In the genomic region with DNA sequence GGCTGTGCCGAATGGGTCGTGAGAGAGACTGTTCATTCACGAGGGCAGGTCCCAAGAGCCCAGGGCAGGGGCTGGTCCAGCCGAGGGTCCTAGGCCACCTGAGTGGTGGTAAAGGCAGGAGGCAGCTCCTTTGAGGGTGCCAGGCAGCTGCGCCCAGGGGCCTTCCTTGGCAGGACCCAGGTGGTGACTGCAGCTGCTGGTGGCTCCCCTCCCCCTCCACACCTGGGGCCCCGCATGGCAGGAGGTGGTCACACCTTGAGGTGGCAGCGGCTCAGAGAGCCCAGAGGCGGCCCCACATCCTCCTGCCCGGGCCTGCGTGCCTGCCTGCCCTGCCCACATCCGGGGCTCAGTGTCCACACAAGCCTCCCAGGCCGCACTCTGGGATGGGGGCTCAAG, we compare ENCODE assay signal across 21 cellular contexts. TPM values are rescaled to one million over a fixed set of nuclear protein-coding genes. Genes with fewer than 3 reads are reported as not detected.
DNase-seq lines count a peak whose midpoint lies in the region; ATAC-seq, FAIRE-seq and TF ChIP-seq lines count a peak whose summit lies in the region.
"Had no signal": no experiment of that assay in that cellular context is flagged by ENCODE, and none has a peak within 500 bp of the region (broad histone marks: within the 10 kb centered on the region; RNA-seq: fewer than 3 reads in every experiment).

No MANE protein-coding gene starts in this region.

- ATAC-seq in natural killer cell (no peak), right lobe of liver (no peak)
- no peak for ATAC-seq in natural killer cell treated with Interleukin-12 subunit alpha and Interleukin-12 subunit beta and Interleukin-15 and Interleukin-18, amount 100 ng/mL, for 72 hours
- ATAC-seq: CD8-positive, alpha-beta T cell; SK-N-SH treated with all-trans-retinoic acid at 6 μM for 48 hours had no signal

- in situ Hi-C loops in HAP-1 (cut with MboI; ENCODE audit: low sequenced_read_pairs): no loop called here

- peaks cover 20% of the 10 kb centered on the region for H3K36me3 ChIP-seq in bronchial epithelial cell (ENCODE audit: control insufficient read depth, insufficient read depth, low read length)
- no peaks in the 10 kb centered on the region for H3K36me3 ChIP-seq in right lobe of liver
- H3K36me3 ChIP-seq in HAP-1 (replicated peaks): no peaks in the 10 kb centered on the region

- no peak overlapping the region for H3K27ac Mint-ChIP-seq in natural killer cell
- no peak overlapping the region for H3K27ac Mint-ChIP-seq in natural killer cell treated with Interleukin-12 subunit alpha and Interleukin-12 subunit beta and Interleukin-15 and Interleukin-18, amount 100 ng/mL, for 72 hours
- H3K27ac Mint-ChIP-seq: CD8-positive, alpha-beta T cell; T-cell had no signal

- peak overlapping the region; percentile 42 for H3K4me3 Mint-ChIP-seq in natural killer cell
- no peak overlapping the region for H3K4me3 Mint-ChIP-seq in natural killer cell treated with Interleukin-12 subunit alpha and Interleukin-12 subunit beta and Interleukin-15 and Interleukin-18, amount 100 ng/mL, for 72 hours
- H3K4me3 Mint-ChIP-seq: CD8-positive, alpha-beta T cell; T-cell had no signal

- DNase-seq in natural killer cell: no peak
- no peak for DNase-seq in natural killer cell treated with Interleukin-12 subunit alpha and Interleukin-12 subunit beta and Interleukin-15 and Interleukin-18, amount 100 ng/mL, for 72 hours (ENCODE audit: low spot score)
- peak; percentile 52 for DNase-seq in NCI-H69 (lab: John Stamatoyannopoulos, UW)
- DNase-seq in bronchial epithelial cell (ENCODE audit: low read depth): peak; percentile 37
- no peak for DNase-seq in amniotic stem cell (lab: John Stamatoyannopoulos, UW)
- DNase-seq in right lobe of liver: no peak
- no peak for DNase-seq in SIG-M5 (lab: John Stamatoyannopoulos, UW)
- DNase-seq in HAP-1 (ENCODE audit: low spot score in 2 of 2): no peak
- DNase-seq: CD8-positive, alpha-beta T cell; HCEC 1CT; MM.1S; NCI-H187; NCI-H2107; NCI-H226; SHP77 treated with DMSO at 0.1 percent for 48 hours; T-cell had no signal

- H3K9me3 ChIP-seq in right lobe of liver: no peaks in the 10 kb centered on the region
- no peaks in the 10 kb centered on the region for H3K9me3 ChIP-seq in HAP-1
- H3K9me3 ChIP-seq: A549 had no signal

- H3K4me1 ChIP-seq in right lobe of liver (peaks cover 0 to 4% (median 0%) of the 10 kb centered on the region in 4 donors), HAP-1 (no peaks in the 10 kb centered on the region)

- H3K36me3 Mint-ChIP-seq in natural killer cell: no peaks in the 10 kb centered on the region
- H3K36me3 Mint-ChIP-seq in natural killer cell treated with Interleukin-12 subunit alpha and Interleukin-12 subunit beta and Interleukin-15 and Interleukin-18, amount 100 ng/mL, for 72 hours: no peaks in the 10 kb centered on the region
- H3K36me3 Mint-ChIP-seq: CD8-positive, alpha-beta T cell; T-cell had no signal

- H3K27ac ChIP-seq in right lobe of liver: no peak overlapping the region
- H3K27ac ChIP-seq: A549 had no signal

- no peak for FAIRE-seq in bronchial epithelial cell (lab: Jason Lieb, UNC)
- FAIRE-seq: A549, D721Med, RCC 7860 had no signal

- TF ChIP-seq POLR2A in right lobe of liver (IDR thresholded peaks at IDR 0.05): no peak

- TF ChIP-seq CTCF in natural killer cell (IDR thresholded peaks at IDR 0.05): no peak
- TF ChIP-seq CTCF in bronchial epithelial cell (IDR thresholded peaks at IDR 0.05; ENCODE audit: insufficient read depth, low read length, severe bottlenecking): no peak
- no peak for TF ChIP-seq CTCF in right lobe of liver (IDR thresholded peaks at IDR 0.05)

- H3K27me3 ChIP-seq in bronchial epithelial cell (ENCODE audit: control insufficient read depth, insufficient read depth, low read length) (no peaks in the 10 kb centered on the region), right lobe of liver (peaks cover 0 to 8% of the 10 kb centered on the region in 2 donors), HAP-1 (ENCODE audit: low read depth) (peaks cover 54% of the 10 kb centered on the region)

- WGBS in right lobe of liver (ENCODE audit: insufficient coverage, low coverage, low lambda C conversion rate, missing lambda C conversion rate): no CpG with 5 or more reads among the region's 12 CpGs

- H3K9me3 Mint-ChIP-seq in natural killer cell: no peaks in the 10 kb centered on the region
- H3K9me3 Mint-ChIP-seq in natural killer cell treated with Interleukin-12 subunit alpha and Interleukin-12 subunit beta and Interleukin-15 and Interleukin-18, amount 100 ng/mL, for 72 hours: no peaks in the 10 kb centered on the region
- H3K9me3 Mint-ChIP-seq: CD8-positive, alpha-beta T cell; T-cell had no signal

- intact Hi-C loops in natural killer cell (cut with micrococcal nuclease) (no loop called here), right lobe of liver (cut with DNase I) (no loop called here)

- no peak overlapping the region for H3K4me3 ChIP-seq in bronchial epithelial cell (ENCODE audit: low read depth, low read length)
- H3K4me3 ChIP-seq in right lobe of liver: no peak overlapping the region
- H3K4me3 ChIP-seq in HAP-1: no peak overlapping the region
- H3K4me3 ChIP-seq: A549 had no signal

- peaks cover 0 to 21% of the 10 kb centered on the region in 2 donors for H3K4me1 Mint-ChIP-seq in natural killer cell
- no peaks in the 10 kb centered on the region for H3K4me1 Mint-ChIP-seq in natural killer cell treated with Interleukin-12 subunit alpha and Interleukin-12 subunit beta and Interleukin-15 and Interleukin-18, amount 100 ng/mL, for 72 hours (ENCODE audit: low read depth in 2 of 2)

- no peaks in the 10 kb centered on the region for H3K27me3 Mint-ChIP-seq in natural killer cell (ENCODE audit: low read depth in 2 of 2)
- H3K27me3 Mint-ChIP-seq in natural killer cell treated with Interleukin-12 subunit alpha and Interleukin-12 subunit beta and Interleukin-15 and Interleukin-18, amount 100 ng/mL, for 72 hours: no peaks in the 10 kb centered on the region

RNA-seq across cellular contexts. Expression of a gene that starts 9.8 kb away (rescaled TPM):
- total RNA-seq in natural killer cell: 100 to 1,000 TPM in 2 of 3 donors, 10 to 100 TPM in 1; 77.1 to 116 (median 106) TPM
- total RNA-seq in natural killer cell treated with Interleukin-12 subunit alpha and Interleukin-12 subunit beta and Interleukin-15 and Interleukin-18, amount 100 ng/mL, for 72 hours: 1 to 10 TPM; 5.5 to 6.9 TPM
- 64.2 and 93.2 TPM in 2 replicates for total RNA-seq in bronchial epithelial cell
- 1 to 10 TPM in 5 of 6 experiments, under 1 TPM in 1; 0.37 to 4.6 (median 2.3) TPM for total RNA-seq in right lobe of liver
- total RNA-seq: LHCN-M2 had no signal

RNA-seq across cellular contexts. Expression of a gene that starts 53.9 kb away (rescaled TPM):
- 10 to 100 TPM in 1 of 3 donors, 1 to 10 TPM in 2; 8.1 to 11.1 (median 9.8) TPM for total RNA-seq in natural killer cell
- 10 to 100 TPM; 10.7 to 18.9 TPM for total RNA-seq in natural killer cell treated with Interleukin-12 subunit alpha and Interleukin-12 subunit beta and Interleukin-15 and Interleukin-18, amount 100 ng/mL, for 72 hours
- 30.0 and 35.7 TPM in 2 replicates for total RNA-seq in bronchial epithelial cell
- 10 to 100 TPM in 3 of 6 experiments, 1 to 10 TPM in 3; 7.4 to 24.3 (median 10.5) TPM for total RNA-seq in right lobe of liver

Comparison
In these comparisons a context has a peak if more than half of its experiments do, and no peak if none do; other contexts are left out.
1. DNase-seq: peak in NCI-H69 (single experiment) and bronchial epithelial cell (single experiment); none in natural killer cell (single experiment), natural killer cell treated with Interleukin-12 subunit alpha and Interleukin-12 subunit beta and Interleukin-15 and Interleukin-18, amount 100 ng/mL, for 72 hours (single experiment), amniotic stem cell (single experiment), right lobe of liver (0 of 3), SIG-M5 (single experiment) and HAP-1 (0 of 2).